Comparison of ENCODE assay signal across 10 cellular contexts in genomic region chr15:85533949-85534543, GRCh38.
DNase-seq lines count a peak whose midpoint lies in the region; ATAC-seq and TF ChIP-seq lines count a peak whose summit lies in the region.
"Had no signal": no experiment of that assay in that cellular context is flagged by ENCODE, and none has a peak within 500 bp of the region (broad histone marks: within the 10 kb centered on the region; RNA-seq: fewer than 3 reads in every experiment).

No MANE protein-coding gene starts in this region.

- H3K9me2 ChIP-seq in GM23338 (ENCODE audit: insufficient read depth) = no peaks in the 10 kb centered on the region

- H3K27me3 ChIP-seq in Peyer's patch (no peaks in the 10 kb centered on the region), neutrophil (no peaks in the 10 kb centered on the region), GM23338 (ENCODE audit: insufficient read depth) (no peaks in the 10 kb centered on the region)
- H3K27me3 ChIP-seq: SJSA1 had no signal

- TF ChIP-seq CTCF in Peyer's patch (IDR thresholded peaks at IDR 0.05) = peak in 1 of 6 experiments; percentile 2
- peak; percentile 17 for TF ChIP-seq CTCF in neutrophil (IDR thresholded peaks at IDR 0.05)
- TF ChIP-seq CTCF in GM23338 (conservative IDR thresholded peaks at IDR 0.05; ENCODE audit: low read depth in 2 of 2) = no peak

- peaks cover 5% of the 10 kb centered on the region; the same call in 1 of the 2 replicates for H3K79me2 ChIP-seq in GM23338 (replicated peaks; ENCODE audit: insufficient read depth)

- H3K4me1 ChIP-seq in Peyer's patch (peaks cover 0 to 20% (median under 1%) of the 10 kb centered on the region in 4 donors), neutrophil (ENCODE audit: control insufficient read depth in 1 of 2, insufficient read depth in 1 of 2, low read depth in 1 of 2, low read length in 1 of 2) (peaks cover 57% of the 10 kb centered on the region in 2 experiments), GM23338 (ENCODE audit: insufficient read depth) (peaks cover 14% of the 10 kb centered on the region)
- H3K4me1 ChIP-seq: A549, SJSA1 had no signal

- H3K27me3 Mint-ChIP-seq in GM23338 (ENCODE audit: insufficient read depth, low read depth, poor library complexity) = no peaks in the 10 kb centered on the region

- no peak overlapping the region for H3K4me2 ChIP-seq in GM23338
- H3K4me2 ChIP-seq: A549 had no signal

- peaks cover 10% of the 10 kb centered on the region for H3K36me3 Mint-ChIP-seq in GM23338 (ENCODE audit: low read depth)

- H4K20me1 ChIP-seq in GM23338 (replicated peaks; ENCODE audit: insufficient read depth) = no peaks in the 10 kb centered on the region; the same call in 1 of the 2 replicates

- H3K4me3 Mint-ChIP-seq in GM23338 = no peak overlapping the region

- no peak overlapping the region for H2AFZ ChIP-seq in GM23338

- H3K9me3 ChIP-seq in Peyer's patch (no peaks in the 10 kb centered on the region), neutrophil (no peaks in the 10 kb centered on the region)
- H3K9me3 ChIP-seq: A549, SJSA1 had no signal

- H3K9me3 Mint-ChIP-seq in GM23338 = no peaks in the 10 kb centered on the region

- H3K27ac ChIP-seq in Peyer's patch (peak overlapping the region; percentile 12 to 78 (median 48)), neutrophil (peak overlapping the region; percentile 87), GM23338 (ENCODE audit: low read depth) (no peak overlapping the region)
- H3K27ac ChIP-seq: A549, SJSA1 had no signal

- DNase-seq in SKM-1 treated with dmso at 0.1 percent for 144 hours (lab: John Stamatoyannopoulos, UW; ENCODE audit: unreplicated experiment) = peak; percentile 41
- DNase-seq in SKM-1 (lab: John Stamatoyannopoulos, UW; ENCODE audit: unreplicated experiment) = no peak
- DNase-seq in Peyer's patch = peak in 2 of 3 donors; percentile 64 to 75
- no peak for DNase-seq in GM23338 (ENCODE audit: low spot score)
- no peak for DNase-seq in NCI-H1417 treated with DMSO at 0.1 percent for 48 hours (lab: John Stamatoyannopoulos, UW)
- no peak for DNase-seq in putamen (ENCODE audit: low spot score)

- H3K4me3 ChIP-seq in Peyer's patch (no peak overlapping the region), neutrophil (ENCODE audit: low read depth in 1 of 2, low read length in 1 of 2) (peak overlapping the region; percentile 46 to 48), GM23338 (no peak overlapping the region)
- H3K4me3 ChIP-seq: A549, SJSA1 had no signal

- peaks cover 16% of the 10 kb centered on the region for H3K4me1 Mint-ChIP-seq in GM23338

- H3K36me3 ChIP-seq in Peyer's patch (peaks cover 0 to 6% (median 0%) of the 10 kb centered on the region in 3 donors), neutrophil (no peaks in the 10 kb centered on the region), GM23338 (ENCODE audit: insufficient read depth) (no peaks in the 10 kb centered on the region)

- H3F3A ChIP-seq in GM23338 (replicated peaks; ENCODE audit: low read depth) = no peaks in the 10 kb centered on the region

- TF ChIP-seq POLR2A in Peyer's patch (IDR thresholded peaks at IDR 0.05) = no peak

- ATAC-seq in HG02852 (IDR thresholded peaks at IDR 0.05; ENCODE audit: unreplicated experiment) (peak; percentile 91), GM23338 (no peak)
- ATAC-seq: A549 had no signal

- H3K27ac Mint-ChIP-seq in GM23338 = no peak overlapping the region

TF ChIP-seq in GM23338, 12 proteins besides CTCF, POLR2A, EP300 and RAD21:
- TF ChIP-seq ETS1 (IDR thresholded peaks at IDR 0.05) (no peak), POLR2AphosphoS5 (IDR thresholded peaks at IDR 0.05; ENCODE audit: low read depth) (no peak), JUNB (IDR thresholded peaks at IDR 0.05; ENCODE audit: unreplicated experiment) (no peak), ZNF462 (CRISPR knock-in tag; IDR thresholded peaks at IDR 0.05) (no peak)

Comparison
In these comparisons a context has a peak if more than half of its experiments do, and no peak if none do; other contexts are left out.
1. DNase-seq: peak in SKM-1 treated with dmso at 0.1 percent for 144 hours (single experiment) and Peyer's patch (2 of 3); none in SKM-1 (single experiment), GM23338 (single experiment), NCI-H1417 treated with DMSO at 0.1 percent for 48 hours (single experiment) and putamen (single experiment).
2. H3K4me3 ChIP-seq: peak in neutrophil (2 of 2); none in Peyer's patch (0 of 4) and GM23338 (single experiment).